In the genomic region with DNA sequence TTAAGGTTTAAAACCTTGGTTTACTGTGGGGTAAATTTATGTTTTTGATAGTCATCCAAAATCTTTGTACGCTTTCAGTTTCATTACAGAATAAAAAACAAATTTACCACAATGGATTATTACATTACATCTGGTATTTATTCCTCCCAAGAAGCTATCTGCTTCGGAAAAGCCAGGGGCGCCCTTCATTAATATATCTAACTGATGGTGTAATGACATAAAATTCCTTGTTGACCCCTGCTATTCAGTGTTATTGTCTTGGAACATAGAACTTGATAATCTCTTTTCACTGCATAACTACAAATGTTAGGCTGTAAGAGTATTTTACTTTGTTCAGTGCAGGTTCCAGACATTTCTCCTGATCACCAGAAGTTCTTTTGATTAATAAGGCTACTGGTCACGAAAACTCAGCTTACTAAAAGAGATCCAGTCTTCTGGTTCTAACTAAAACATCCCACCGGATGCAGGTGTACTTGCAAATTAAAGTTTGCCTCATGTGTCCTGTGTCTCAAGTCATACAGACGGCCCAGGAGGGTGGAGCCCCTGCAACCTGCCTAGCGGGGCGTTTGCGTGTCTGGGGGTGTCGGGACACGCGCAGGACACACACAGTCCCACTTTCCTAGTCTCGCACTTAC, we compare ENCODE assay signal across 8 cellular contexts. TPM values are rescaled to one million over a fixed set of nuclear protein-coding genes. Genes with fewer than 3 reads are reported as not detected.
DNase-seq lines count a peak whose midpoint lies in the region; ATAC-seq and TF ChIP-seq lines count a peak whose summit lies in the region.

No MANE protein-coding gene starts in this region.

- H3K4me3 ChIP-seq in GM12864 (ENCODE audit: low read depth, low read length): peak overlapping the region; percentile 73
- H3K4me3 ChIP-seq in prostate gland: peak overlapping the region; percentile 88 to 91

- H3K9me3 ChIP-seq in prostate gland: no peaks in the 10 kb centered on the region

- 5% methylated on average over 13 of the region's 13 CpGs for WGBS in prostate gland

- no peaks in the 10 kb centered on the region for H3K27me3 ChIP-seq in prostate gland (replicated peaks; ENCODE audit: insufficient read depth)

- no peaks in the 10 kb centered on the region for H3K36me3 ChIP-seq in prostate gland

- DNase-seq in GM12864 (ENCODE audit: low read depth) (no peak), epithelial cell of prostate (ENCODE audit: low read depth, low spot score) (no peak), prostate gland (ENCODE audit: low spot score) (no peak), NCI-H446 (lab: John Stamatoyannopoulos, UW) (no peak), NOMO-1 treated with DMSO at 0.1 percent for 48 hours (lab: John Stamatoyannopoulos, UW; ENCODE audit: unreplicated experiment) (no peak), NCI-H526 treated with DMSO at 0.1 percent for 48 hours (lab: John Stamatoyannopoulos, UW) (no peak)

- TF ChIP-seq POLR2A in prostate gland (IDR thresholded peaks at IDR 0.05): no peak

- ATAC-seq in HG03571 (IDR thresholded peaks at IDR 0.05; ENCODE audit: unreplicated experiment): no peak

- intact Hi-C loops in prostate gland (cut with DNase I): loop anchor here (10.0 kb wide), 2 partner anchors 203 to 323 kb away; a partner anchor contains a TSS

- H3K27ac ChIP-seq in epithelial cell of prostate (peak overlapping the region; percentile 51), prostate gland (peak overlapping the region; percentile 96 to 99)

- no peak for TF ChIP-seq CTCF in GM12864 (IDR thresholded peaks at IDR 0.05; ENCODE audit: low read depth, low read length, missing control alignments)
- TF ChIP-seq CTCF in prostate gland (IDR thresholded peaks at IDR 0.05): peak in 1 of 4 experiments; percentile 12

- H3K4me1 ChIP-seq in prostate gland (replicated peaks): no peaks in the 10 kb centered on the region

TF ChIP-seq in PFSK-1, 5 proteins besides CTCF, POLR2A, EP300 and RAD21:
- TF ChIP-seq TAF1 (IDR thresholded peaks at IDR 0.05; ENCODE audit: borderline replicate concordance, insufficient read depth, low read length): peak; percentile 21; the same call in 1 of the 2 replicates
- 0 out of 2 replicates have a peak, but pooled peaks have one; percentile 22 for TF ChIP-seq SIN3A (IDR thresholded peaks at IDR 0.05; ENCODE audit: borderline replicate concordance, insufficient read depth, low read length)
- TF ChIP-seq POLR2AphosphoS5 (IDR thresholded peaks at IDR 0.05; ENCODE audit: low read depth, low read length): no peak

RNA-seq across cellular contexts. Expression of a gene that starts 0.6 kb away (rescaled TPM):
- polyA plus RNA-seq in PFSK-1 (2012; ENCODE audit: insufficient read length, low read depth): 9.2 TPM
- total RNA-seq in prostate gland: 1 to 10 TPM; 9.1 to 9.2 TPM
